2 cellular contexts compared by ENCODE assay signal in the genomic region with DNA sequence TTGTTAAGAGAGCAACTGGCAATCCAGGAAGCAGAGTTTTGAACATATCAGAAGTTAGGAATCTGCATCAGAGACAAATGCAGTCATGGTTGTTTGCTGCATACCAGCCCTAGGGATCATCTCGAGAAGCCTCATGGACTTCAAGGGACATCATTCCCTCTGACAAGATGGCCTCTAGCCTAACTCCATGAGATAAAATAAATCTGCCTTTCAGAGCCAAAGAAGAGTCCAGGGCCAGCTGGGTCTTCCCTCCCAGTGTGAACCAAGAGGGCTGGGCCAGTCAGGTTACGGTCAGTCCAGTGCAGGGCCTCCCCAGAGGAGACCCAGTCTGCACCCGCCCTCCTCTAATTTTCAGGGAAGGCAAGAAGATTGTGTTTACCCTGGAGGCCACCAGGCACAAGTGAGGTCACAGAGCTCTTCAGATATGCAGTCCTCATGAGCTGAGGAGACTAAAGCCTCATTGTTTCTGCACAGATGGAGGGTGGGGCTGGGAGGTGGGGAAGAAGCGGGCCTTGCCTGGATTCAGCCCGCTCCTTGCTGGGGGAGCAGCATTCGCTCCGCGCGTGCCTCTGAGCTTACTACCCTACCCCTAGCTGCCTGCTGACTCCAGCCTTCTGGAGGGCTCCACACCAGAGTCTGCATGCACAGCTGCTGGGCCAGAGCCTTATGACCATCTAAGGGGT.
TF ChIP-seq lines count a peak whose summit lies in the region.

No MANE protein-coding gene starts in this region.

TF ChIP-seq in K562, 482 proteins besides CTCF, POLR2A, EP300 and RAD21 (continues in another document):
- no peak for TF ChIP-seq ZBED1 (IDR thresholded peaks at IDR 0.05)
- 0 out of 4 replicates have a peak, but pooled peaks of 1 of the 2 experiments have one; percentile 35 for TF ChIP-seq SRF (CRISPR knock-in tag; IDR thresholded peaks at IDR 0.05)
- TF ChIP-seq RAD51 (IDR thresholded peaks at IDR 0.05; ENCODE audit: borderline replicate concordance, low read depth): no peak
- no peak for TF ChIP-seq ARID2 (IDR thresholded peaks at IDR 0.05)
- TF ChIP-seq NELFE (IDR thresholded peaks at IDR 0.05; ENCODE audit: insufficient read depth, insufficient read length): no peak
- TF ChIP-seq, protein P1, sequence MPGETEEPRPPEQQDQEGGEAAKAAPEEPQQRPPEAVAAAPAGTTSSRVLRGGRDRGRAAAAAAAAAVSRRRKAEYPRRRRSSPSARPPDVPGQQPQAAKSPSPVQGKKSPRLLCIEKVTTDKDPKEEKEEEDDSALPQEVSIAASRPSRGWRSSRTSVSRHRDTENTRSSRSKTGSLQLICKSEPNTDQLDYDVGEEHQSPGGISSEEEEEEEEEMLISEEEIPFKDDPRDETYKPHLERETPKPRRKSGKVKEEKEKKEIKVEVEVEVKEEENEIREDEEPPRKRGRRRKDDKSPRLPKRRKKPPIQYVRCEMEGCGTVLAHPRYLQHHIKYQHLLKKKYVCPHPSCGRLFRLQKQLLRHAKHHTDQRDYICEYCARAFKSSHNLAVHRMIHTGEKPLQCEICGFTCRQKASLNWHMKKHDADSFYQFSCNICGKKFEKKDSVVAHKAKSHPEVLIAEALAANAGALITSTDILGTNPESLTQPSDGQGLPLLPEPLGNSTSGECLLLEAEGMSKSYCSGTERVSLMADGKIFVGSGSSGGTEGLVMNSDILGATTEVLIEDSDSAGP (CRISPR knock-in tag; IDR thresholded peaks at IDR 0.05): no peak
- TF ChIP-seq, protein P2, sequence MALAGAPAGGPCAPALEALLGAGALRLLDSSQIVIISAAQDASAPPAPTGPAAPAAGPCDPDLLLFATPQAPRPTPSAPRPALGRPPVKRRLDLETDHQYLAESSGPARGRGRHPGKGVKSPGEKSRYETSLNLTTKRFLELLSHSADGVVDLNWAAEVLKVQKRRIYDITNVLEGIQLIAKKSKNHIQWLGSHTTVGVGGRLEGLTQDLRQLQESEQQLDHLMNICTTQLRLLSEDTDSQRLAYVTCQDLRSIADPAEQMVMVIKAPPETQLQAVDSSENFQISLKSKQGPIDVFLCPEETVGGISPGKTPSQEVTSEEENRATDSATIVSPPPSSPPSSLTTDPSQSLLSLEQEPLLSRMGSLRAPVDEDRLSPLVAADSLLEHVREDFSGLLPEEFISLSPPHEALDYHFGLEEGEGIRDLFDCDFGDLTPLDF (CRISPR knock-in tag; IDR thresholded peaks at IDR 0.05): no peak
- TF ChIP-seq, protein P3, sequence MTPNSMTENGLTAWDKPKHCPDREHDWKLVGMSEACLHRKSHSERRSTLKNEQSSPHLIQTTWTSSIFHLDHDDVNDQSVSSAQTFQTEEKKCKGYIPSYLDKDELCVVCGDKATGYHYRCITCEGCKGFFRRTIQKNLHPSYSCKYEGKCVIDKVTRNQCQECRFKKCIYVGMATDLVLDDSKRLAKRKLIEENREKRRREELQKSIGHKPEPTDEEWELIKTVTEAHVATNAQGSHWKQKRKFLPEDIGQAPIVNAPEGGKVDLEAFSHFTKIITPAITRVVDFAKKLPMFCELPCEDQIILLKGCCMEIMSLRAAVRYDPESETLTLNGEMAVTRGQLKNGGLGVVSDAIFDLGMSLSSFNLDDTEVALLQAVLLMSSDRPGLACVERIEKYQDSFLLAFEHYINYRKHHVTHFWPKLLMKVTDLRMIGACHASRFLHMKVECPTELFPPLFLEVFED (CRISPR knock-in tag; conservative IDR thresholded peaks at IDR 0.05): no peak
- TF ChIP-seq PPARD (CRISPR knock-in tag; IDR thresholded peaks at IDR 0.05): no peak
- TF ChIP-seq C11orf30 (IDR thresholded peaks at IDR 0.05; ENCODE audit: low read depth): no peak
- no peak for TF ChIP-seq SMC3 (conservative IDR thresholded peaks at IDR 0.05; ENCODE audit: insufficient read depth, low read depth, low read length)
- no peak for TF ChIP-seq ZKSCAN1 (IDR thresholded peaks at IDR 0.05; ENCODE audit: low read depth, low read length)
- TF ChIP-seq YY1 (IDR thresholded peaks at IDR 0.05; ENCODE audit: borderline replicate concordance in 1 of 3, control insufficient read depth in 1 of 3, extremely low read depth in 1 of 3, insufficient read depth in 3 of 3, insufficient read length in 1 of 3, insufficient replicate concordance in 2 of 3, low read depth in 1 of 3, low read length in 2 of 3): peak in 1 of 3 experiments; percentile 20
- TF ChIP-seq RBM25 (IDR thresholded peaks at IDR 0.05; ENCODE audit: low read depth, low read length, severe bottlenecking): no peak
- no peak for TF ChIP-seq KAT7 (CRISPR knock-in tag; IDR thresholded peaks at IDR 0.05; ENCODE audit: borderline replicate concordance)
- TF ChIP-seq, protein P4, sequence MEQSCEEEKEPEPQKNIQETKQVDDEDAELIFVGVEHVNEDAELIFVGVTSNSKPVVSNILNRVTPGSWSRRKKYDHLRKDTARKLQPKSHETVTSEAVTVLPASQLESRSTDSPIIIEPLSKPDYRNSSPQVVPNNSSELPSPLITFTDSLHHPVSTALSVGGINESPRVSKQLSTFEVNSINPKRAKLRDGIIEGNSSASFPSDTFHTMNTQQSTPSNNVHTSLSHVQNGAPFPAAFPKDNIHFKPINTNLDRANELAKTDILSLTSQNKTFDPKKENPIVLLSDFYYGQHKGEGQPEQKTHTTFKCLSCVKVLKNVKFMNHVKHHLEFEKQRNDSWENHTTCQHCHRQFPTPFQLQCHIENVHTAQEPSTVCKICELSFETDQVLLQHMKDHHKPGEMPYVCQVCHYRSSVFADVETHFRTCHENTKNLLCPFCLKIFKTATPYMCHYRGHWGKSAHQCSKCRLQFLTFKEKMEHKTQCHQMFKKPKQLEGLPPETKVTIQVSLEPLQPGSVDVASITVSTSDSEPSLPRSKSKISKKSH (CRISPR knock-in tag; IDR thresholded peaks at IDR 0.05): no peak
- TF ChIP-seq ZBTB1 (CRISPR knock-in tag; IDR thresholded peaks at IDR 0.05; ENCODE audit: borderline replicate concordance, low read depth): no peak
- TF ChIP-seq ZFX (CRISPR knock-in tag; IDR thresholded peaks at IDR 0.05): no peak
- TF ChIP-seq, protein P5, sequence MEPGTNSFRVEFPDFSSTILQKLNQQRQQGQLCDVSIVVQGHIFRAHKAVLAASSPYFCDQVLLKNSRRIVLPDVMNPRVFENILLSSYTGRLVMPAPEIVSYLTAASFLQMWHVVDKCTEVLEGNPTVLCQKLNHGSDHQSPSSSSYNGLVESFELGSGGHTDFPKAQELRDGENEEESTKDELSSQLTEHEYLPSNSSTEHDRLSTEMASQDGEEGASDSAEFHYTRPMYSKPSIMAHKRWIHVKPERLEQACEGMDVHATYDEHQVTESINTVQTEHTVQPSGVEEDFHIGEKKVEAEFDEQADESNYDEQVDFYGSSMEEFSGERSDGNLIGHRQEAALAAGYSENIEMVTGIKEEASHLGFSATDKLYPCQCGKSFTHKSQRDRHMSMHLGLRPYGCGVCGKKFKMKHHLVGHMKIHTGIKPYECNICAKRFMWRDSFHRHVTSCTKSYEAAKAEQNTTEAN (CRISPR knock-in tag; IDR thresholded peaks at IDR 0.05): no peak
- no peak for TF ChIP-seq MTA3 (IDR thresholded peaks at IDR 0.05; ENCODE audit: borderline replicate concordance)
- TF ChIP-seq DDX20 (tag; IDR thresholded peaks at IDR 0.05; ENCODE audit: low read depth): no peak

TF ChIP-seq in HepG2, 621 proteins besides CTCF, POLR2A, EP300 and RAD21 (continues in another document):
- TF ChIP-seq KLF13 (CRISPR knock-in tag; IDR thresholded peaks at IDR 0.05): no peak
- TF ChIP-seq, protein P6, sequence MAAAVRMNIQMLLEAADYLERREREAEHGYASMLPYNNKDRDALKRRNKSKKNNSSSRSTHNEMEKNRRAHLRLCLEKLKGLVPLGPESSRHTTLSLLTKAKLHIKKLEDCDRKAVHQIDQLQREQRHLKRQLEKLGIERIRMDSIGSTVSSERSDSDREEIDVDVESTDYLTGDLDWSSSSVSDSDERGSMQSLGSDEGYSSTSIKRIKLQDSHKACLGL (CRISPR knock-in tag; IDR thresholded peaks at IDR 0.05): no peak
- TF ChIP-seq, protein P7, sequence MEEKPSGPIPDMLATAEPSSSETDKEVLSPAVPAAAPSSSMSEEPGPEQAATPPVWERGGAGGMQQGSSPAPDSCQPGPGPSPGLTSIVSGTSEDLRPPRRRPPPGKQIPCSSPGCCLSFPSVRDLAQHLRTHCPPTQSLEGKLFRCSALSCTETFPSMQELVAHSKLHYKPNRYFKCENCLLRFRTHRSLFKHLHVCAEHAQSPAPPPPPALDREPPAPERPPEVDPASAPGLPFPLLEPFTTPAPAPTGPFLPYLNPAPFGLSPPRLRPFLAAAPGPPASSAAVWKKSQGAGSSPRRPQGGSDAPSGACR (CRISPR knock-in tag; IDR thresholded peaks at IDR 0.05): no peak
- TF ChIP-seq ZNF564 (CRISPR knock-in tag; IDR thresholded peaks at IDR 0.05): peak; percentile 23; the same call in 1 of the 2 replicates
- TF ChIP-seq ZNF124 (CRISPR knock-in tag; IDR thresholded peaks at IDR 0.05): 0 out of 2 replicates have a peak, but pooled peaks have one; percentile 19
- TF ChIP-seq ZNF562 (CRISPR knock-in tag; IDR thresholded peaks at IDR 0.05; ENCODE audit: borderline replicate concordance): no peak
- TF ChIP-seq KMT2A (CRISPR knock-in tag; IDR thresholded peaks at IDR 0.05): peak; percentile 35; the same call in 1 of the 2 replicates
- TF ChIP-seq, protein P8, sequence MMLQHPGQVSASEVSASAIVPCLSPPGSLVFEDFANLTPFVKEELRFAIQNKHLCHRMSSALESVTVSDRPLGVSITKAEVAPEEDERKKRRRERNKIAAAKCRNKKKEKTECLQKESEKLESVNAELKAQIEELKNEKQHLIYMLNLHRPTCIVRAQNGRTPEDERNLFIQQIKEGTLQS (CRISPR knock-in tag; IDR thresholded peaks at IDR 0.05): no peak
- TF ChIP-seq SMC3 (IDR thresholded peaks at IDR 0.05; ENCODE audit: low read length): no peak
- no peak for TF ChIP-seq ETV5 (CRISPR knock-in tag; IDR thresholded peaks at IDR 0.05; ENCODE audit: borderline replicate concordance)
- no peak for TF ChIP-seq ZMYM2 (CRISPR knock-in tag; IDR thresholded peaks at IDR 0.05)
- TF ChIP-seq ZFY (CRISPR knock-in tag; IDR thresholded peaks at IDR 0.05): 0 out of 2 replicates have a peak, but pooled peaks have one; percentile 13
- no peak for TF ChIP-seq ZNF607 (CRISPR knock-in tag; IDR thresholded peaks at IDR 0.05; ENCODE audit: borderline replicate concordance)
- TF ChIP-seq SIN3B (IDR thresholded peaks at IDR 0.05; ENCODE audit: low read length): no peak
- TF ChIP-seq ZNF264 (CRISPR knock-in tag; IDR thresholded peaks at IDR 0.05): 0 out of 2 replicates have a peak, but pooled peaks have one; percentile 24
- no peak for TF ChIP-seq ZNF205 (CRISPR knock-in tag; IDR thresholded peaks at IDR 0.05)
- no peak for TF ChIP-seq ZZZ3 (CRISPR knock-in tag; IDR thresholded peaks at IDR 0.05; ENCODE audit: borderline replicate concordance)
- peak; percentile 63 for TF ChIP-seq HDAC1 (CRISPR knock-in tag; IDR thresholded peaks at IDR 0.05)
- TF ChIP-seq NBN (conservative IDR thresholded peaks at IDR 0.05): no peak
- TF ChIP-seq, protein P9, sequence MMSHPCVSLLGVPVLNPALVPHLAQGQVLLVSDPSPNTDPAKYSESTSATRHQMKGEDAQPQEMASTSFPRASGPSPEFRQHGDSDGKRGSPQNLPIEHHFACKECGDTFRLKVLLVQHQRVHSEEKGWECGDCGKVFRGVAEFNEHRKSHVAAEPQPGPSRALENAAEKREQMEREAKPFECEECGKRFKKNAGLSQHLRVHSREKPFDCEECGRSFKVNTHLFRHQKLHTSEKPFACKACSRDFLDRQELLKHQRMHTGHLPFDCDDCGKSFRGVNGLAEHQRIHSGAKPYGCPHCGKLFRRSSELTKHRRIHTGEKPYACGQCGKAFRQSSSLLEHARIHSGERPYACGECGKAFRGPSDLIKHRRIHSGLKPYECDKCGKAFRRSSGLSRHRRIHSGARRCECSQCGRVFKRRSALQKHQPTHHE (CRISPR knock-in tag; IDR thresholded peaks at IDR 0.05; ENCODE audit: borderline replicate concordance): no peak
- TF ChIP-seq, protein P10, sequence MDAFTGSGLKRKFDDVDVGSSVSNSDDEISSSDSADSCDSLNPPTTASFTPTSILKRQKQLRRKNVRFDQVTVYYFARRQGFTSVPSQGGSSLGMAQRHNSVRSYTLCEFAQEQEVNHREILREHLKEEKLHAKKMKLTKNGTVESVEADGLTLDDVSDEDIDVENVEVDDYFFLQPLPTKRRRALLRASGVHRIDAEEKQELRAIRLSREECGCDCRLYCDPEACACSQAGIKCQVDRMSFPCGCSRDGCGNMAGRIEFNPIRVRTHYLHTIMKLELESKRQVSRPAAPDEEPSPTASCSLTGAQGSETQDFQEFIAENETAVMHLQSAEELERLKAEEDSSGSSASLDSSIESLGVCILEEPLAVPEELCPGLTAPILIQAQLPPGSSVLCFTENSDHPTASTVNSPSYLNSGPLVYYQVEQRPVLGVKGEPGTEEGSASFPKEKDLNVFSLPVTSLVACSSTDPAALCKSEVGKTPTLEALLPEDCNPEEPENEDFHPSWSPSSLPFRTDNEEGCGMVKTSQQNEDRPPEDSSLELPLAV (CRISPR knock-in tag; conservative IDR thresholded peaks at IDR 0.05; ENCODE audit: low read depth): no peak
- TF ChIP-seq KMT2B (CRISPR knock-in tag; IDR thresholded peaks at IDR 0.05): no peak
- TF ChIP-seq, protein P11, sequence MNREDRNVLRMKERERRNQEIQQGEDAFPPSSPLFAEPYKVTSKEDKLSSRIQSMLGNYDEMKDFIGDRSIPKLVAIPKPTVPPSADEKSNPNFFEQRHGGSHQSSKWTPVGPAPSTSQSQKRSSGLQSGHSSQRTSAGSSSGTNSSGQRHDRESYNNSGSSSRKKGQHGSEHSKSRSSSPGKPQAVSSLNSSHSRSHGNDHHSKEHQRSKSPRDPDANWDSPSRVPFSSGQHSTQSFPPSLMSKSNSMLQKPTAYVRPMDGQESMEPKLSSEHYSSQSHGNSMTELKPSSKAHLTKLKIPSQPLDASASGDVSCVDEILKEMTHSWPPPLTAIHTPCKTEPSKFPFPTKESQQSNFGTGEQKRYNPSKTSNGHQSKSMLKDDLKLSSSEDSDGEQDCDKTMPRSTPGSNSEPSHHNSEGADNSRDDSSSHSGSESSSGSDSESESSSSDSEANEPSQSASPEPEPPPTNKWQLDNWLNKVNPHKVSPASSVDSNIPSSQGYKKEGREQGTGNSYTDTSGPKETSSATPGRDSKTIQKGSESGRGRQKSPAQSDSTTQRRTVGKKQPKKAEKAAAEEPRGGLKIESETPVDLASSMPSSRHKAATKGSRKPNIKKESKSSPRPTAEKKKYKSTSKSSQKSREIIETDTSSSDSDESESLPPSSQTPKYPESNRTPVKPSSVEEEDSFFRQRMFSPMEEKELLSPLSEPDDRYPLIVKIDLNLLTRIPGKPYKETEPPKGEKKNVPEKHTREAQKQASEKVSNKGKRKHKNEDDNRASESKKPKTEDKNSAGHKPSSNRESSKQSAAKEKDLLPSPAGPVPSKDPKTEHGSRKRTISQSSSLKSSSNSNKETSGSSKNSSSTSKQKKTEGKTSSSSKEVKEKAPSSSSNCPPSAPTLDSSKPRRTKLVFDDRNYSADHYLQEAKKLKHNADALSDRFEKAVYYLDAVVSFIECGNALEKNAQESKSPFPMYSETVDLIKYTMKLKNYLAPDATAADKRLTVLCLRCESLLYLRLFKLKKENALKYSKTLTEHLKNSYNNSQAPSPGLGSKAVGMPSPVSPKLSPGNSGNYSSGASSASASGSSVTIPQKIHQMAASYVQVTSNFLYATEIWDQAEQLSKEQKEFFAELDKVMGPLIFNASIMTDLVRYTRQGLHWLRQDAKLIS (CRISPR knock-in tag; IDR thresholded peaks at IDR 0.05): no peak
- no peak for TF ChIP-seq TCF7L2 (IDR thresholded peaks at IDR 0.05; ENCODE audit: low read depth, low read length)
- TF ChIP-seq ZNF788 (CRISPR knock-in tag; IDR thresholded peaks at IDR 0.05; ENCODE audit: borderline replicate concordance): peak; percentile 34; the same call in 1 of the 2 replicates
- TF ChIP-seq ZNF34 (CRISPR knock-in tag; IDR thresholded peaks at IDR 0.05; ENCODE audit: borderline replicate concordance): no peak
- TF ChIP-seq ZNF891 (CRISPR knock-in tag; IDR thresholded peaks at IDR 0.05): no peak
- no peak for TF ChIP-seq SUZ12 (IDR thresholded peaks at IDR 0.05; ENCODE audit: low read depth, low read length)
- no peak for TF ChIP-seq REXO4 (CRISPR knock-in tag; IDR thresholded peaks at IDR 0.05; ENCODE audit: borderline replicate concordance)
- peak; percentile 86 for TF ChIP-seq NR2F6 (IDR thresholded peaks at IDR 0.05)
- peak; percentile 81; the same call in 1 of the 2 replicates for TF ChIP-seq NR2F6 (CRISPR knock-in tag; IDR thresholded peaks at IDR 0.05)
